In genomic region chr5:3736926-3737325, GRCh38 we compare ENCODE assay signal across 1 cellular context.
TF ChIP-seq lines count a peak whose summit lies in the region.

No MANE protein-coding gene starts in this region.

TF ChIP-seq in HepG2, 621 proteins besides CTCF, POLR2A, EP300 and RAD21 (continued from another document):
- TF ChIP-seq ZNF281 (CRISPR knock-in tag; IDR thresholded peaks at IDR 0.05; ENCODE audit: borderline replicate concordance) (no peak), ZNF512 (CRISPR knock-in tag; IDR thresholded peaks at IDR 0.05) (no peak), ATAD3A (CRISPR knock-in tag; IDR thresholded peaks at IDR 0.05) (no peak), CREB1 (IDR thresholded peaks at IDR 0.05) (peak; percentile 95), CREB1 (CRISPR knock-in tag; IDR thresholded peaks at IDR 0.05) (no peak), ZFP36L1 (CRISPR knock-in tag; IDR thresholded peaks at IDR 0.05) (no peak), MIER3 (CRISPR knock-in tag; IDR thresholded peaks at IDR 0.05; ENCODE audit: borderline replicate concordance) (no peak), ZNF597 (CRISPR knock-in tag; IDR thresholded peaks at IDR 0.05) (no peak), ZBTB25 (CRISPR knock-in tag; IDR thresholded peaks at IDR 0.05) (no peak), ZNF513 (CRISPR knock-in tag; conservative IDR thresholded peaks at IDR 0.05) (no peak), ATF7 (IDR thresholded peaks at IDR 0.05) (peak; percentile 79), ATF7 (CRISPR knock-in tag; IDR thresholded peaks at IDR 0.05) (no peak)
TF ChIP-seq in HepG2: peak in this region for 2.
